Comparison of ENCODE assay signal across 8 cellular contexts in the genomic region with DNA sequence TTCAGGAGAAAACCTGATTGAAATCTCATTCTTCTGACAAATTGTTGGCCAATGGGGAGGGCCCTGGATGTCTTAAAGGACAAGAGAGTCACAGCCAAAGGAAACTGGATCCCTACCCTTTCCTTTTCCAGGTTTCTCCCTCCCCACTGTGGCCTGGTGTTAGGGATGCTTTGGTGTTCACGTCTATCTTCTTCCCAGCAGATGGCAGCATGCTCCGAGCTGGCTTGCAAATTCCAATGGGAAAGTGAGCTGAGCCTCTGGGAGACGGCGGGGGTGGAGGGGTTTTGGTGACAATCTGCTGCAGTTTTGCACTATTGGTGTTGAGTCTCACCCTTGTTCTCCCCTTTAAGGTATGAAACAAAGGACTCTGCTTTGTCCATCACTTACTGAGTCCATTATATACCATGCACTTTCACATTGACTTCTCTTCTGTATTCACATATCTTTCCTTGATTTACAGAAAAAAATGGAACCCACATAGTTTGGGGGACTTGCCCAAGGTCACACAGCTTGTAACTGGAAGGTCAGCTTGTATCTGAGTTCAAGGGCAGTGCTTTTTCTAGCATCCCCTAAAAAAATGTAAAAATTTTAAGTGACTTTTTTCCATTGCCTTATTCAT. TPM values are rescaled to one million over a fixed set of nuclear protein-coding genes. Genes with fewer than 3 reads are reported as not detected.
A peak's percentile ranks its signal among the peaks of the same experiment; 100 is the strongest.
DNase-seq lines count a peak whose midpoint lies in the region; ATAC-seq and TF ChIP-seq lines count a peak whose summit lies in the region.

No MANE protein-coding gene starts in this region.

- ATAC-seq in lung (ENCODE audit: insufficient read depth, low FRiP score): no peak
- no peak for ATAC-seq in stimulated activated naive CD8-positive, alpha-beta T cell treated with anti-CD3 and anti-CD28 coated beads, Interleukin-15, Interleukin-2, amounts not matched to agents 100 U/mL and 50 U/mL, for 24 hours
- ATAC-seq in HG03045 (IDR thresholded peaks at IDR 0.05; ENCODE audit: unreplicated experiment): no peak

- no peaks in the 10 kb centered on the region for H3K27me3 ChIP-seq in lung (ENCODE audit: control insufficient read depth, insufficient read depth)

- peak; percentile 90 for TF ChIP-seq CTCF in choroid plexus epithelial cell (conservative IDR thresholded peaks at IDR 0.05; ENCODE audit: low read depth, low read length)
- peak; percentile 32 for TF ChIP-seq CTCF in lung (IDR thresholded peaks at IDR 0.05; ENCODE audit: control extremely low read depth, extremely low read depth)

- no peak overlapping the region for H3K27ac ChIP-seq in lung (ENCODE audit: low read depth in 1 of 2, low read length in 1 of 2)

- H3K4me3 ChIP-seq in choroid plexus epithelial cell (ENCODE audit: low read depth, low read length): no peak overlapping the region
- H3K4me3 ChIP-seq in lung: no peak overlapping the region

- H3K4me1 ChIP-seq in lung (ENCODE audit: control insufficient read depth in 2 of 2, insufficient read depth in 2 of 2, low read length in 2 of 2): no peaks in the 10 kb centered on the region

- DNase-seq in DMS153 (lab: John Stamatoyannopoulos, UW) (peak; percentile 28), DMS153 treated with DMSO at 0.1 percent for 48 hours (lab: John Stamatoyannopoulos, UW; ENCODE audit: unreplicated experiment) (no peak), NCI-H526 (lab: John Stamatoyannopoulos, UW) (peak; percentile 27 to 75), choroid plexus epithelial cell (ENCODE audit: low read depth) (peak; percentile 67), lung (ENCODE audit: low spot score) (peak; percentile 41)
- DNase-seq in stimulated activated naive CD8-positive, alpha-beta T cell treated with anti-CD3 and anti-CD28 coated beads, Interleukin-15, Interleukin-2, amounts not matched to agents 100 U/mL and 50 U/mL, for 24 hours: no peak
- DNase-seq in activated naive CD4-positive, alpha-beta T cell treated with anti-CD3 and anti-CD28 coated beads, Interleukin-2, amount 50 U/mL, for 16 hours: no peak

- H3K36me3 ChIP-seq in lung (ENCODE audit: control insufficient read depth in 2 of 2, insufficient read depth in 2 of 2, low read length in 2 of 2): no peaks in the 10 kb centered on the region

- H3K9me3 ChIP-seq in lung (ENCODE audit: control insufficient read depth in 2 of 2, insufficient read depth in 1 of 2, low read length in 1 of 2): peaks cover 0 to 4% of the 10 kb centered on the region in 2 donors

- whole genome bisulfite sequencing in lung, 2 donors: 6 to 11% methylated on average over 4 of the region's 4 CpGs

RNA-seq across cellular contexts. Expression of a gene that starts 39.3 kb away (rescaled TPM):
- total RNA-seq in lung: not detected
- under 1 TPM in 1 of 2 donors, not detected in 1; 0.01 TPM for polyA plus RNA-seq in lung

RNA-seq across cellular contexts. Expression of a gene that starts 50.8 kb away (rescaled TPM):
- total RNA-seq in lung: under 1 TPM in 1 of 2 donors, not detected in 1; 0.83 TPM
- under 1 TPM; 0.11 to 0.33 TPM for polyA plus RNA-seq in lung

Comparison
In these comparisons a context has a peak if more than half of its experiments do, and no peak if none do; other contexts are left out.
1. DNase-seq: peak in DMS153 (single experiment), NCI-H526 (2 of 2), choroid plexus epithelial cell (single experiment) and lung (single experiment); none in DMS153 treated with DMSO at 0.1 percent for 48 hours (single experiment), stimulated activated naive CD8-positive, alpha-beta T cell treated with anti-CD3 and anti-CD28 coated beads, Interleukin-15, Interleukin-2, amounts not matched to agents 100 U/mL and 50 U/mL, for 24 hours (single experiment) and activated naive CD4-positive, alpha-beta T cell treated with anti-CD3 and anti-CD28 coated beads, Interleukin-2, amount 50 U/mL, for 16 hours (single experiment).